In the genomic region with DNA sequence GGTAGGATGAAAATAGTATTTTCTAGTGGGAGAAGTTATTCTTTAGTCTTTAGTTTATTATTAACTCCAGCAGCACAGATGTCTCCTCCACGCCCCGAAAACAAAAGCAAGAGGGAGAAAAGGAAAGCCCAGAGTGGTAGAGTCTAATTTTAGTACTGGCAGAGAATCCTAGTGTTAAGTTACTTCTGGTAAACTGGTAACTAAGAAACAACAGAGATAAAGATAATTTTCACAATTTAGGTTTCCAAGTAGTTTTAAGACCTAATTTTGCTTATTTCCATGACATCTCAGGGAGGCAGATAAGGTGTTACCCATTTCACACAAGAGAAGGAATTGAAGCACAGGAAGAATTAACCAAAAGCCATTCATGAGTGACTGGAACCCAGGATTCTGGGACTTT, we compare ENCODE assay signal across 10 cellular contexts. TPM values are rescaled to one million over a fixed set of nuclear protein-coding genes. Genes with fewer than 3 reads are reported as not detected.
DNase-seq lines count a peak whose midpoint lies in the region; ATAC-seq and TF ChIP-seq lines count a peak whose summit lies in the region.
"Had no signal": no experiment of that assay in that cellular context is flagged by ENCODE, and none has a peak within 500 bp of the region (broad histone marks: within the 10 kb centered on the region; RNA-seq: fewer than 3 reads in every experiment).

No MANE protein-coding gene starts in this region.

- intact Hi-C loops in PC-3 (cut with micrococcal nuclease): loop anchor here (1.0 kb wide), 2 partner anchors 17 to 33 kb away; a partner anchor contains a TSS

- DNase-seq in AG20443 (ENCODE audit: low spot score) (peak; percentile 15), PC-3 (no peak), fibroblast of the aortic adventitia (ENCODE audit: low read depth) (peak; percentile 72), osteoblast (ENCODE audit: insufficient read length, low spot score, missing footprints) (peak; percentile 13), Karpas-422 (no peak), GM10248 (ENCODE audit: extremely low spot score) (no peak), GM10266 (ENCODE audit: extremely low spot score) (no peak)
- no peak for DNase-seq in CD8-positive, alpha-beta memory T cell
- DNase-seq: activated CD8-positive, alpha-beta T cell treated with anti-CD3 and anti-CD28 coated beads for 36 hours had no signal

- peak; percentile 27; the same call in 1 of the 2 replicates for ATAC-seq in PC-3
- ATAC-seq: activated CD8-positive, alpha-beta T cell treated with anti-CD3 and anti-CD28 coated beads for 36 hours; foreskin keratinocyte had no signal

- H3K9me3 ChIP-seq in PC-3 (ENCODE audit: low read length) (no peaks in the 10 kb centered on the region), osteoblast (ENCODE audit: low read depth, low read length) (no peaks in the 10 kb centered on the region), Karpas-422 (ENCODE audit: low read length) (no peaks in the 10 kb centered on the region)
- no peaks in the 10 kb centered on the region for H3K9me3 ChIP-seq in CD8-positive, alpha-beta memory T cell (ENCODE audit: low read length)

- TF ChIP-seq CTCF in PC-3 (conservative IDR thresholded peaks at IDR 0.05; ENCODE audit: low read depth, low read length) (no peak), fibroblast of the aortic adventitia (IDR thresholded peaks at IDR 0.05; ENCODE audit: insufficient read depth, low read length) (no peak), osteoblast (IDR thresholded peaks at IDR 0.05; ENCODE audit: extremely low read depth, low read depth, low read length) (no peak), GM10248 (IDR thresholded peaks at IDR 0.05; ENCODE audit: control extremely low read depth, extremely low read depth, low read depth, missing control alignments) (no peak), GM10266 (IDR thresholded peaks at IDR 0.05; ENCODE audit: control insufficient read depth, insufficient read depth, low read depth, missing control alignments) (no peak)

- H3K9me2 ChIP-seq in PC-3 (replicated peaks; ENCODE audit: low read length): no peaks in the 10 kb centered on the region
- no peaks in the 10 kb centered on the region for H3K9me2 ChIP-seq in Karpas-422 (replicated peaks; ENCODE audit: insufficient read depth, low read length)

- H3K36me3 ChIP-seq in PC-3 (ENCODE audit: low read depth, low read length): no peaks in the 10 kb centered on the region; the same call in 1 of the 2 replicates
- peaks cover 11% of the 10 kb centered on the region for H3K36me3 ChIP-seq in osteoblast (ENCODE audit: insufficient read depth, low read length)
- H3K36me3 ChIP-seq in CD8-positive, alpha-beta memory T cell (ENCODE audit: insufficient read depth, low read length): no peaks in the 10 kb centered on the region
- peaks cover 7% of the 10 kb centered on the region; the same call in 1 of the 2 replicates for H3K36me3 ChIP-seq in Karpas-422 (ENCODE audit: insufficient read depth, low read length)

- H3K79me2 ChIP-seq in PC-3 (ENCODE audit: low read length) (no peaks in the 10 kb centered on the region), osteoblast (ENCODE audit: insufficient read depth, low read length) (no peaks in the 10 kb centered on the region), Karpas-422 (ENCODE audit: low read length) (no peaks in the 10 kb centered on the region)

- H3K27ac ChIP-seq in PC-3 (ENCODE audit: low read length) (peak overlapping the region; percentile 90), osteoblast (ENCODE audit: low read depth, low read length) (peak overlapping the region; percentile 86), Karpas-422 (ENCODE audit: low read length) (no peak overlapping the region)
- H3K27ac ChIP-seq in CD8-positive, alpha-beta memory T cell (ENCODE audit: low read depth, low read length): no peak overlapping the region
- H3K27ac ChIP-seq: foreskin keratinocyte had no signal

- H3K27me3 ChIP-seq in PC-3 (ENCODE audit: low read length) (no peaks in the 10 kb centered on the region), osteoblast (ENCODE audit: insufficient read depth, low read length) (no peaks in the 10 kb centered on the region), Karpas-422 (ENCODE audit: low read length) (no peaks in the 10 kb centered on the region)
- no peaks in the 10 kb centered on the region for H3K27me3 ChIP-seq in CD8-positive, alpha-beta memory T cell (ENCODE audit: insufficient read depth, low read length, poor library complexity, severe bottlenecking)
- H3K27me3 ChIP-seq: foreskin keratinocyte had no signal

- H2AFZ ChIP-seq in PC-3 (ENCODE audit: low read length) (peak overlapping the region; percentile 51; the same call in 1 of the 2 replicates), osteoblast (ENCODE audit: low read length) (peak overlapping the region; percentile 11), Karpas-422 (ENCODE audit: low read length) (no peak overlapping the region)

- TSS peak; percentile 83 for BruUV-seq in PC-3 (replicated peaks; lab: Mats Ljungman, UMichigan)

- POLR2A ChIA-PET in PC-3 (lab: Charles Lee; ENCODE audit: unreplicated experiment) (interaction anchor here (0.5 to 1.4 kb wide), 4 partner anchors 11 to 98 kb away, joined by 5 to 9 read pairs (median 7); no protein-coding TSS in a partner anchor), GM10248 (lab: Yijun Ruan, JAX) (interaction anchor here (0.6 kb wide), 1 partner anchor 20 kb away, joined by 3 read pairs; no protein-coding TSS in a partner anchor)
- POLR2A ChIA-PET in CD8-positive, alpha-beta memory T cell (lab: Charles Lee): no interaction called here

- no peaks in the 10 kb centered on the region for H3K27me3 Mint-ChIP-seq in CD8-positive, alpha-beta memory T cell
- H3K27me3 Mint-ChIP-seq: activated CD8-positive, alpha-beta T cell treated with anti-CD3 and anti-CD28 coated beads for 36 hours had no signal

- H3K36me3 Mint-ChIP-seq in CD8-positive, alpha-beta memory T cell: peaks cover 5 to 25% (median 7%) of the 10 kb centered on the region in 3 donors

- H3F3A ChIP-seq in PC-3 (ENCODE audit: low read length, unreplicated experiment): peaks cover 6% of the 10 kb centered on the region

- peak overlapping the region; percentile 48 for H3K9ac ChIP-seq in PC-3 (ENCODE audit: low read length)
- no peak overlapping the region for H3K9ac ChIP-seq in Karpas-422 (ENCODE audit: low read length)

- H3K4me3 Mint-ChIP-seq in CD8-positive, alpha-beta memory T cell: no peak overlapping the region
- H3K4me3 Mint-ChIP-seq: activated CD8-positive, alpha-beta T cell treated with anti-CD3 and anti-CD28 coated beads for 36 hours had no signal

- H3K27ac Mint-ChIP-seq in CD8-positive, alpha-beta memory T cell: peak overlapping the region in 1 of 8 donors; percentile 0
- H3K27ac Mint-ChIP-seq: activated CD8-positive, alpha-beta T cell treated with anti-CD3 and anti-CD28 coated beads for 36 hours had no signal

- H4K20me1 ChIP-seq in PC-3 (ENCODE audit: low read length) (no peaks in the 10 kb centered on the region), osteoblast (ENCODE audit: insufficient read depth, low read length) (no peaks in the 10 kb centered on the region), Karpas-422 (ENCODE audit: insufficient read depth, low read depth, low read length) (no peaks in the 10 kb centered on the region)

- CTCF ChIA-PET in PC-3 (lab: Charles Lee): interaction anchor here (1.3 to 2.0 kb wide), 2 partner anchors 16 to 116 kb away, joined by 7 to 10 read pairs; a partner anchor contains a TSS
- CTCF ChIA-PET in CD8-positive, alpha-beta memory T cell (lab: Charles Lee): no interaction called here
- CTCF ChIA-PET in GM10248 (lab: Yijun Ruan, JAX): interaction anchor here (1.7 kb wide), 3 partner anchors 10 to 32 kb away, joined by 4 to 10 read pairs (median 5); a partner anchor contains a TSS

- no peaks in the 10 kb centered on the region for H3K4me1 Mint-ChIP-seq in CD8-positive, alpha-beta memory T cell

- peaks cover 22% of the 10 kb centered on the region for H3K4me1 ChIP-seq in PC-3 (ENCODE audit: insufficient read depth, low read length)
- peaks cover 29% of the 10 kb centered on the region for H3K4me1 ChIP-seq in osteoblast (ENCODE audit: insufficient read depth, low read length)
- no peaks in the 10 kb centered on the region for H3K4me1 ChIP-seq in CD8-positive, alpha-beta memory T cell (ENCODE audit: insufficient read depth, low read length)
- H3K4me1 ChIP-seq in Karpas-422 (ENCODE audit: low read length): no peaks in the 10 kb centered on the region
- H3K4me1 ChIP-seq: foreskin keratinocyte had no signal

- no peaks in the 10 kb centered on the region for H3K9me3 Mint-ChIP-seq in CD8-positive, alpha-beta memory T cell
- H3K9me3 Mint-ChIP-seq: activated CD8-positive, alpha-beta T cell treated with anti-CD3 and anti-CD28 coated beads for 36 hours had no signal

- peak overlapping the region; percentile 61 for H3K4me2 ChIP-seq in PC-3 (ENCODE audit: low read length)
- H3K4me2 ChIP-seq in osteoblast (ENCODE audit: insufficient read depth, low read length): peak overlapping the region; percentile 61
- no peak overlapping the region for H3K4me2 ChIP-seq in Karpas-422 (ENCODE audit: low read depth, low read length, poor library complexity, severe bottlenecking)

- H3K4me3 ChIP-seq in PC-3 (ENCODE audit: low read length) (peak overlapping the region; percentile 25; the same call in 1 of the 2 replicates), fibroblast of the aortic adventitia (ENCODE audit: low read depth, low read length) (peak overlapping the region; percentile 35), osteoblast (ENCODE audit: insufficient read depth, low read length) (peak overlapping the region; percentile 19), Karpas-422 (ENCODE audit: low read length) (no peak overlapping the region)
- H3K4me3 ChIP-seq in CD8-positive, alpha-beta memory T cell (ENCODE audit: low read length): no peak overlapping the region

RNA-seq across cellular contexts. Expression of a gene that starts 16.3 kb away (rescaled TPM):
- 244 and 322 TPM in 2 replicates for total RNA-seq in PC-3 (2014; rRNA removed)
- total RNA-seq in fibroblast of the aortic adventitia (ENCODE audit: low replicate concordance): 45.2 and 147 TPM in 2 replicates
- total RNA-seq in osteoblast: 93.1 and 95.9 TPM in 2 replicates
- total RNA-seq in CD8-positive, alpha-beta memory T cell: 100 to 1,000 TPM; 342 to 350 TPM
- 529 TPM for polyA plus RNA-seq in CD8-positive, alpha-beta memory T cell
- 718 and 957 TPM in 2 replicates for total RNA-seq in Karpas-422 (2014; rRNA removed; shearing (Covaris generic); ENCODE audit: low replicate concordance)

RNA-seq across cellular contexts. Expression of a gene that starts 33.4 kb away (rescaled TPM):
- total RNA-seq in PC-3 (2014; rRNA removed) (7.9 and 14.2 TPM in 2 replicates), fibroblast of the aortic adventitia (ENCODE audit: low replicate concordance) (16.3 and 28.6 TPM in 2 replicates), osteoblast (14.4 and 17.4 TPM in 2 replicates)
- 10 to 100 TPM; 27.6 to 28.1 TPM for total RNA-seq in CD8-positive, alpha-beta memory T cell
- 13.4 TPM for polyA plus RNA-seq in CD8-positive, alpha-beta memory T cell
- 14.8 and 28.9 TPM in 2 replicates for total RNA-seq in Karpas-422 (2014; rRNA removed; shearing (Covaris generic); ENCODE audit: low replicate concordance)

Comparison
In these comparisons a context has a peak if more than half of its experiments do, and no peak if none do; other contexts are left out.
1. DNase-seq: peak in AG20443 (single experiment), fibroblast of the aortic adventitia (single experiment) and osteoblast (single experiment); none in PC-3 (single experiment), CD8-positive, alpha-beta memory T cell (0 of 5), Karpas-422 (single experiment), GM10248 (single experiment) and GM10266 (single experiment).
2. H3K27ac ChIP-seq: peak in PC-3 (single experiment) and osteoblast (single experiment); none in CD8-positive, alpha-beta memory T cell (single experiment) and Karpas-422 (single experiment).
3. H3K4me3 ChIP-seq: peak in PC-3 (single experiment), fibroblast of the aortic adventitia (single experiment) and osteoblast (single experiment); none in CD8-positive, alpha-beta memory T cell (single experiment) and Karpas-422 (single experiment).